Comparison of ENCODE assay signal across 22 cellular contexts in genomic region chr10:118674226-118674919, GRCh38.
A peak's percentile ranks its signal among the peaks of the same experiment; 100 is the strongest.
DNase-seq lines count a peak whose midpoint lies in the region; ATAC-seq and TF ChIP-seq lines count a peak whose summit lies in the region.
"Had no signal": no experiment of that assay in that cellular context is flagged by ENCODE, and none has a peak within 500 bp of the region (broad histone marks: within the 10 kb centered on the region; RNA-seq: fewer than 3 reads in every experiment).

No MANE protein-coding gene starts in this region.

- ATAC-seq in activated naive CD8-positive, alpha-beta T cell treated with anti-CD3 and anti-CD28 coated beads, Interleukin-2, amount 50 U/mL, for 24 hours = no peak
- 0 out of 3 replicates have a peak, but pooled peaks have one; percentile 15 for ATAC-seq in RWPE2 (ENCODE audit: low read depth)
- ATAC-seq in stimulated activated memory B cell treated with anti-CD40 and anti-IgM and Interleukin-4, amounts not matched to agents 10 μg/mL and 1 μg/mL and 100 μg/mL, for 72 hours = peak; percentile 29
- ATAC-seq: PC-3 had no signal

- no peak for TF ChIP-seq POLR2A in esophagus squamous epithelium (IDR thresholded peaks at IDR 0.05)

- H3K36me3 ChIP-seq in RWPE2 (ENCODE audit: low read depth) (no peaks in the 10 kb centered on the region), esophagus squamous epithelium (peaks cover 0 to 36% (median 0%) of the 10 kb centered on the region in 3 donors)
- H3K36me3 ChIP-seq: SJCRH30 had no signal

- TF ChIP-seq CTCF in RWPE2 (IDR thresholded peaks at IDR 0.05; ENCODE audit: poor library complexity, severe bottlenecking) (no peak), esophagus squamous epithelium (IDR thresholded peaks at IDR 0.05) (no peak)

- H3K4me3 ChIP-seq in RWPE2 (ENCODE audit: severe bottlenecking) (no peak overlapping the region), esophagus squamous epithelium (no peak overlapping the region)
- H3K4me3 ChIP-seq: BLaER1, SJCRH30 had no signal

- H3K27ac Mint-ChIP-seq in activated naive CD8-positive, alpha-beta T cell treated with anti-CD3 and anti-CD28 coated beads, Interleukin-2, amount 50 U/mL, for 24 hours = peak overlapping the region; percentile 19
- no peak overlapping the region for H3K27ac Mint-ChIP-seq in activated naive CD8-positive, alpha-beta T cell treated with anti-CD3 and anti-CD28 coated beads for 36 hours
- H3K27ac Mint-ChIP-seq in stimulated activated memory B cell treated with anti-CD40 and anti-IgM and Interleukin-4, amounts not matched to agents 10 μg/mL and 1 μg/mL and 100 μg/mL, for 72 hours = no peak overlapping the region

- H3K4me1 ChIP-seq in RWPE2 (ENCODE audit: insufficient read depth, poor library complexity, severe bottlenecking) (no peaks in the 10 kb centered on the region), esophagus squamous epithelium (peaks cover 0 to 15% (median 0%) of the 10 kb centered on the region in 3 donors)

- no peaks in the 10 kb centered on the region for H3K9me3 Mint-ChIP-seq in activated naive CD8-positive, alpha-beta T cell treated with anti-CD3 and anti-CD28 coated beads, Interleukin-2, amount 50 U/mL, for 24 hours
- no peaks in the 10 kb centered on the region for H3K9me3 Mint-ChIP-seq in activated naive CD8-positive, alpha-beta T cell treated with anti-CD3 and anti-CD28 coated beads for 36 hours
- H3K9me3 Mint-ChIP-seq in stimulated activated memory B cell treated with anti-CD40 and anti-IgM and Interleukin-4, amounts not matched to agents 10 μg/mL and 1 μg/mL and 100 μg/mL, for 72 hours = no peaks in the 10 kb centered on the region

- H3K9me3 ChIP-seq in RWPE2 (ENCODE audit: severe bottlenecking) (no peaks in the 10 kb centered on the region), esophagus squamous epithelium (no peaks in the 10 kb centered on the region)
- H3K9me3 ChIP-seq: BLaER1, SJCRH30 had no signal

- no peaks in the 10 kb centered on the region for H3K27me3 ChIP-seq in RWPE2 (ENCODE audit: insufficient read depth, poor library complexity, severe bottlenecking)
- H3K27me3 ChIP-seq in esophagus squamous epithelium = no peaks in the 10 kb centered on the region
- H3K27me3 ChIP-seq: BLaER1, SJCRH30 had no signal

- H3K27ac ChIP-seq in RWPE2 (ENCODE audit: poor library complexity, severe bottlenecking) = no peak overlapping the region
- no peak overlapping the region for H3K27ac ChIP-seq in esophagus squamous epithelium
- H3K27ac ChIP-seq: BLaER1, HL-60, KMS-11, RWPE1, SJCRH30 had no signal

- WGBS in esophagus squamous epithelium, 2 donors = 58 to 86% methylated on average over 5 to 10 of the region's 11 CpGs

- DNase-seq in activated naive CD8-positive, alpha-beta T cell treated with anti-CD3 and anti-CD28 coated beads, Interleukin-2, amount 50 U/mL, for 24 hours = no peak
- no peak for DNase-seq in activated naive CD8-positive, alpha-beta T cell treated with anti-CD3 and anti-CD28 coated beads for 36 hours
- DNase-seq in RWPE2 (ENCODE audit: low spot score) (no peak), mesenteric fat pad (ENCODE audit: low spot score) (peak; percentile 55), esophagus squamous epithelium (lab: John Stamatoyannopoulos, UW) (no peak), occipital lobe (lab: John Stamatoyannopoulos, UW) (no peak)
- no peak for DNase-seq in activated effector memory CD4-positive, alpha-beta T cell treated with anti-CD3 and anti-CD28 coated beads, Interleukin-2, amount 50 U/mL, for 16 hours
- DNase-seq: DMS79, H7, MV-4-11, NCI-H1417, NCI-H187, NCI-H2107, NCI-H510A, NCI-H774, PC-3, SJCRH30 had no signal

- H3K4me1 Mint-ChIP-seq in activated naive CD8-positive, alpha-beta T cell treated with anti-CD3 and anti-CD28 coated beads, Interleukin-2, amount 50 U/mL, for 24 hours = peaks cover 11% of the 10 kb centered on the region
- H3K4me1 Mint-ChIP-seq in activated naive CD8-positive, alpha-beta T cell treated with anti-CD3 and anti-CD28 coated beads for 36 hours = peaks cover 8% of the 10 kb centered on the region
- H3K4me1 Mint-ChIP-seq in stimulated activated memory B cell treated with anti-CD40 and anti-IgM and Interleukin-4, amounts not matched to agents 10 μg/mL and 1 μg/mL and 100 μg/mL, for 72 hours = peaks cover 7% of the 10 kb centered on the region

- H3K4me3 Mint-ChIP-seq in activated naive CD8-positive, alpha-beta T cell treated with anti-CD3 and anti-CD28 coated beads, Interleukin-2, amount 50 U/mL, for 24 hours = no peak overlapping the region
- H3K4me3 Mint-ChIP-seq in activated naive CD8-positive, alpha-beta T cell treated with anti-CD3 and anti-CD28 coated beads for 36 hours = no peak overlapping the region
- no peak overlapping the region for H3K4me3 Mint-ChIP-seq in stimulated activated memory B cell treated with anti-CD40 and anti-IgM and Interleukin-4, amounts not matched to agents 10 μg/mL and 1 μg/mL and 100 μg/mL, for 72 hours

- intact Hi-C loops in esophagus squamous epithelium (cut with DNase I) = no loop called here

- H3K27me3 Mint-ChIP-seq in activated naive CD8-positive, alpha-beta T cell treated with anti-CD3 and anti-CD28 coated beads, Interleukin-2, amount 50 U/mL, for 24 hours = no peaks in the 10 kb centered on the region
- no peaks in the 10 kb centered on the region for H3K27me3 Mint-ChIP-seq in activated naive CD8-positive, alpha-beta T cell treated with anti-CD3 and anti-CD28 coated beads for 36 hours
- no peaks in the 10 kb centered on the region for H3K27me3 Mint-ChIP-seq in stimulated activated memory B cell treated with anti-CD40 and anti-IgM and Interleukin-4, amounts not matched to agents 10 μg/mL and 1 μg/mL and 100 μg/mL, for 72 hours

- peaks cover 4% of the 10 kb centered on the region for H3K36me3 Mint-ChIP-seq in activated naive CD8-positive, alpha-beta T cell treated with anti-CD3 and anti-CD28 coated beads, Interleukin-2, amount 50 U/mL, for 24 hours (ENCODE audit: low read depth)
- H3K36me3 Mint-ChIP-seq in activated naive CD8-positive, alpha-beta T cell treated with anti-CD3 and anti-CD28 coated beads for 36 hours = peaks cover 2% of the 10 kb centered on the region
- H3K36me3 Mint-ChIP-seq in stimulated activated memory B cell treated with anti-CD40 and anti-IgM and Interleukin-4, amounts not matched to agents 10 μg/mL and 1 μg/mL and 100 μg/mL, for 72 hours = no peaks in the 10 kb centered on the region
